ENCODE assay signal across 29 cellular contexts in genomic region chr9:108626743-108627142, GRCh38.
"Had no signal": no experiment of that assay in that cellular context is flagged by ENCODE, and none has a peak within 500 bp of the region (broad histone marks: within the 10 kb centered on the region; RNA-seq: fewer than 3 reads in every experiment).

No MANE protein-coding gene starts in this region.

- DNase-seq: Kasumi-1, KG1, MG63, NCI-H1048, NCI-H1092 treated with DMSO at 0.1 percent for 48 hours, NCI-H1105 treated with DMSO at 0.1 percent for 48 hours, NCI-H1417 treated with DMSO at 0.1 percent for 48 hours, NCI-H1436 treated with DMSO at 0.1 percent for 48 hours, NCI-H1694 treated with DMSO at 0.1 percent for 48 hours, NCI-H187 treated with DMSO at 0.1 percent for 48 hours, NCI-H2029, NCI-H2081, NCI-H2171 treated with DMSO at 0.1 percent for 48 hours, NCI-H2227 treated with DMSO at 0.1 percent for 48 hours, NCI-H345, NCI-H446, NCI-H510A treated with DMSO at 0.1 percent for 48 hours, NCI-H524 treated with DMSO at 0.1 percent for 48 hours, NCI-H526 treated with DMSO at 0.1 percent for 48 hours, NCI-H774, PC-9, SHP77, SIG-M5, SJCRH30 had no signal

- H3K4me3 ChIP-seq: MG63, PC-9, SJCRH30, SK-N-MC had no signal

- H3K9me3 ChIP-seq: MG63, SJCRH30 had no signal

- FAIRE-seq: RCC 7860 had no signal

- H3K4me2 ChIP-seq: PC-9 had no signal

- H3K4me1 ChIP-seq: SJCRH30 had no signal

- H3K36me3 ChIP-seq: MG63, SJCRH30 had no signal

- H3K27ac ChIP-seq: PC-9, RWPE1, SJCRH30, SK-N-MC had no signal

- H3K27me3 ChIP-seq: MG63, SJCRH30 had no signal

- H2AFZ ChIP-seq: PC-9 had no signal

- ATAC-seq: Panc1, SK-N-SH treated with all-trans-retinoic acid at 6 μM for 48 hours had no signal
